ENCODE assay signal across 8 cellular contexts in genomic region chr12:109052097-109052414, GRCh38. TPM values are rescaled to one million over a fixed set of nuclear protein-coding genes. Genes with fewer than 3 reads are reported as not detected.
DNase-seq lines count a peak whose midpoint lies in the region; ATAC-seq, FAIRE-seq and TF ChIP-seq lines count a peak whose summit lies in the region.

No MANE protein-coding gene starts in this region.

- H3K9me3 ChIP-seq in SU-DHL-6 (ENCODE audit: insufficient read depth, low read length) (no peaks in the 10 kb centered on the region), sigmoid colon (no peaks in the 10 kb centered on the region)

- H3K4me2 ChIP-seq in SU-DHL-6 (ENCODE audit: low read depth, low read length, poor library complexity, severe bottlenecking), result peak overlapping the region; percentile 95

- ATAC-seq in esophagus mucosa, result no peak
- ATAC-seq in GM18858 (IDR thresholded peaks at IDR 0.05; ENCODE audit: unreplicated experiment), result no peak

- peak; percentile 67 for FAIRE-seq in GM18507 (lab: Jason Lieb, UNC)

- H3F3A ChIP-seq in SU-DHL-6 (ENCODE audit: insufficient read depth), result peaks cover 10% of the 10 kb centered on the region; the same call in 1 of the 2 replicates

- TF ChIP-seq CTCF in SU-DHL-6 (IDR thresholded peaks at IDR 0.05; ENCODE audit: insufficient read depth, low read length, poor library complexity, severe bottlenecking) (no peak), fibroblast of the aortic adventitia (IDR thresholded peaks at IDR 0.05; ENCODE audit: insufficient read depth, low read length) (no peak), sigmoid colon (IDR thresholded peaks at IDR 0.05) (no peak)

- intact Hi-C loops in sigmoid colon (cut with DNase I), result loop anchor here (2.0 to 5.0 kb wide), 3 partner anchors 41 to 490 kb away; partner anchors contain the start of genes ALKBH2, ISCU and SART3

- no peaks in the 10 kb centered on the region for H4K20me1 ChIP-seq in SU-DHL-6 (ENCODE audit: low read depth, low read length)

- H3K36me3 ChIP-seq in SU-DHL-6 (ENCODE audit: low read length) (no peaks in the 10 kb centered on the region; the same call in 1 of the 2 replicates), sigmoid colon (peaks cover 0 to 3% (median 0%) of the 10 kb centered on the region in 4 donors)

- peaks cover 14% of the 10 kb centered on the region; the same call in 1 of the 2 replicates for H3K79me2 ChIP-seq in SU-DHL-6 (ENCODE audit: insufficient read depth, low read length)

- no peaks in the 10 kb centered on the region for H3K9me2 ChIP-seq in SU-DHL-6 (replicated peaks; ENCODE audit: insufficient read depth, low read length)

- no peak overlapping the region for H3K27ac ChIP-seq in SU-DHL-6 (ENCODE audit: low read depth, low read length)
- H3K27ac ChIP-seq in sigmoid colon, result peak overlapping the region; percentile 86 to 88 (median 86)

- 5 to 9% methylated on average over 6 of the region's 6 CpGs for WGBS in sigmoid colon, 2 donors

- peak overlapping the region; percentile 93 for H2AFZ ChIP-seq in SU-DHL-6 (ENCODE audit: low read depth, low read length, severe bottlenecking)

- TF ChIP-seq POLR2A in sigmoid colon (IDR thresholded peaks at IDR 0.05), result no peak

- H3K9ac ChIP-seq in SU-DHL-6 (ENCODE audit: low read length), result peak overlapping the region; percentile 88

- DNase-seq in GM18507 (ENCODE audit: extremely low spot score, insufficient read length, low read depth) (no peak), fibroblast of the aortic adventitia (ENCODE audit: low read depth) (no peak), sigmoid colon (no peak), DMS79 (lab: John Stamatoyannopoulos, UW) (no peak)
- DNase-seq in central memory CD4-positive, alpha-beta T cell, result no peak

- no peak for TF ChIP-seq EP300 in sigmoid colon (IDR thresholded peaks at IDR 0.05)

- peaks cover 0 to 19% (median 15%) of the 10 kb centered on the region in 4 donors for H3K4me1 ChIP-seq in sigmoid colon

- no peaks in the 10 kb centered on the region for H3K27me3 ChIP-seq in SU-DHL-6 (ENCODE audit: low read length)
- H3K27me3 ChIP-seq in sigmoid colon, result no peaks in the 10 kb centered on the region

- H3K4me3 ChIP-seq in SU-DHL-6 (ENCODE audit: insufficient read depth, low read length, poor library complexity, severe bottlenecking) (peak overlapping the region; percentile 94), fibroblast of the aortic adventitia (ENCODE audit: low read depth, low read length) (peak overlapping the region; percentile 79), sigmoid colon (peak overlapping the region; percentile 74 to 99 (median 96))

RNA-seq across cellular contexts. Expression of gene USP30, which starts 0.3 kb away (rescaled TPM):
- 4.1 and 11.2 TPM in 2 replicates for total RNA-seq in fibroblast of the aortic adventitia (ENCODE audit: low replicate concordance)
- 10 to 100 TPM in 3 of 4 donors, 1 to 10 TPM in 1; 9.8 to 15.2 (median 13.1) TPM for total RNA-seq in sigmoid colon
- polyA plus RNA-seq in sigmoid colon, result 1 to 10 TPM; 6.0 to 9.3 (median 7.8) TPM
- 10.0 TPM for total RNA-seq in esophagus mucosa

RNA-seq across cellular contexts. Expression of gene SVOP, which starts 31.2 kb away (rescaled TPM):
- total RNA-seq in fibroblast of the aortic adventitia (ENCODE audit: low replicate concordance) (not detected in 2 replicates), sigmoid colon (1 to 10 TPM in 1 of 4 donors, under 1 TPM in 3; 0.49 to 1.1 (median 0.75) TPM), esophagus mucosa (not detected)
- under 1 TPM in 1 of 3 donors, not detected in 2; 0.23 TPM for polyA plus RNA-seq in sigmoid colon

RNA-seq across cellular contexts. Expression of gene ALKBH2, which starts 41.2 kb away (rescaled TPM):
- total RNA-seq in fibroblast of the aortic adventitia (ENCODE audit: low replicate concordance), result 9.9 and 20.7 TPM in 2 replicates
- 10 to 100 TPM; 11.6 to 29.3 (median 16.5) TPM for total RNA-seq in sigmoid colon
- polyA plus RNA-seq in sigmoid colon, result 10 to 100 TPM in 2 of 3 donors, 1 to 10 TPM in 1; 5.3 to 17.9 (median 14.4) TPM
- total RNA-seq in esophagus mucosa, result 14.2 TPM

RNA-seq across cellular contexts. Expression of gene UNG, which starts 45.3 kb away (rescaled TPM):
- total RNA-seq in fibroblast of the aortic adventitia (ENCODE audit: low replicate concordance) (27.1 and 30.8 TPM in 2 replicates), sigmoid colon (10 to 100 TPM; 11.9 to 17.1 (median 12.1) TPM), esophagus mucosa (32.0 TPM)
- 10 to 100 TPM; 27.0 to 34.8 (median 28.9) TPM for polyA plus RNA-seq in sigmoid colon
